In genomic region chrX:46837543-46838481, GRCh38 we compare ENCODE assay signal across 8 cellular contexts. TPM values are rescaled to one million over a fixed set of nuclear protein-coding genes. Genes with fewer than 3 reads are reported as not detected.
DNase-seq lines count a peak whose midpoint lies in the region; ATAC-seq, FAIRE-seq and TF ChIP-seq lines count a peak whose summit lies in the region.

No MANE protein-coding gene starts in this region.

- H3K27me3 ChIP-seq in GM12878 (replicated peaks in 1 of 2; ENCODE audit: control insufficient read depth in 2 of 2, insufficient read depth in 2 of 2, low read length in 1 of 2) (no peaks in the 10 kb centered on the region), liver (ENCODE audit: control insufficient read depth in 4 of 4, insufficient read depth in 4 of 4, low read length in 3 of 4) (peaks cover 0 to 2% (median 0%) of the 10 kb centered on the region in 4 donors), transverse colon (no peaks in the 10 kb centered on the region)

- 31% methylated on average over 20 of the region's 20 CpGs for WGBS in GM12878 (ENCODE audit: insufficient coverage, insufficient replicate concordance, low lambda C conversion rate, missing lambda C conversion rate)
- 4% methylated on average over 20 of the region's 20 CpGs for WGBS in liver
- WGBS in transverse colon (ENCODE audit: low coverage in 1 of 2), 2 donors, result 8 to 51% methylated on average over 4 to 20 of the region's 20 CpGs

- TF ChIP-seq POLR2A in GM12878 (IDR thresholded peaks at IDR 0.05; ENCODE audit: low read depth, low read length) (no peak), transverse colon (IDR thresholded peaks at IDR 0.05) (no peak)

- H3K36me3 ChIP-seq in GM12878 (ENCODE audit: control insufficient read depth in 2 of 2, insufficient read depth in 2 of 2, low read length in 1 of 2) (no peaks in the 10 kb centered on the region), liver (ENCODE audit: control insufficient read depth in 4 of 4, insufficient read depth in 3 of 4, low read depth in 1 of 4, low read length in 3 of 4) (no peaks in the 10 kb centered on the region), transverse colon (no peaks in the 10 kb centered on the region)

- ATAC-seq in GM12878, result peak; percentile 32
- ATAC-seq in HG03139 (IDR thresholded peaks at IDR 0.05; ENCODE audit: unreplicated experiment), result no peak
- ATAC-seq in HG03342 (IDR thresholded peaks at IDR 0.05; ENCODE audit: unreplicated experiment), result no peak

- CTCF ChIA-PET in GM12878 (lab: Yijun Ruan, JAX), result interaction anchor here (0.6 to 2.0 kb wide), 4 partner anchors 41 to 429 kb away, joined by 3 to 8 read pairs (median 4); no protein-coding TSS in a partner anchor

- in situ Hi-C loops in GM12878 (cut with MboI) (no loop called here), transverse colon (cut with MboI; ENCODE audit: low pct_ligation_motif_present in 1 of 4, low pct_unique_long_range_greater_than_20kb in 1 of 4, low sequenced_read_pairs in 3 of 4) (no loop called here)

- TF ChIP-seq RAD21 in GM12878 (IDR thresholded peaks at IDR 0.05; ENCODE audit: insufficient read depth, low read depth, low read length), result no peak
- TF ChIP-seq RAD21 in liver (IDR thresholded peaks at IDR 0.05), result no peak

- H3K9me3 ChIP-seq in GM12878 (replicated peaks; ENCODE audit: control insufficient read depth, insufficient read depth, low read length), result no peaks in the 10 kb centered on the region; the same call in 2 of the 3 replicates
- H3K9me3 ChIP-seq in liver (ENCODE audit: control insufficient read depth in 4 of 4, low read length in 3 of 4), result no peaks in the 10 kb centered on the region
- H3K9me3 ChIP-seq in transverse colon, result no peaks in the 10 kb centered on the region

- H3K27ac ChIP-seq in GM12878 (ENCODE audit: control insufficient read depth, insufficient read depth), result peak overlapping the region; percentile 70
- H3K27ac ChIP-seq in liver (ENCODE audit: low read depth in 1 of 2, low read length in 2 of 2), result peak overlapping the region; percentile 74 to 88
- H3K27ac ChIP-seq in transverse colon, result peak overlapping the region; percentile 91 to 98 (median 94)

- peak overlapping the region; percentile 74 for H3K4me3 ChIP-seq in GM12878
- H3K4me3 ChIP-seq in liver (ENCODE audit: low read depth in 1 of 3, low read length in 3 of 3), result peak overlapping the region; percentile 62 to 87 (median 73)
- H3K4me3 ChIP-seq in transverse colon, result peak overlapping the region; percentile 57 to 87 (median 82)

- DNase-seq in stimulated activated CD4-positive, alpha-beta T cell treated with anti-CD3 and anti-CD28 coated beads, Interleukin-4, amount 100 ng/mL, for 1 hour, result peak; percentile 2
- DNase-seq in stimulated activated CD4-positive, alpha-beta T cell treated with anti-CD3 and anti-CD28 coated beads, Interleukin-4, amount 100 ng/mL, for 4 hours, result no peak
- DNase-seq in NCI-H748 treated with DMSO at 0.1 percent for 48 hours (lab: John Stamatoyannopoulos, UW), result peak; percentile 5
- DNase-seq in GM12878 (ENCODE audit: low read depth, low spot score), result no peak
- DNase-seq in transverse colon, result no peak

- POLR2A ChIA-PET in GM12878 (lab: Charles Lee), result interaction anchor here (1.4 to 3.2 kb wide), 2 partner anchors 12 to 307 kb away, joined by 7 to 9 read pairs; partner anchors contain the start of gene RBM10

- no peaks in the 10 kb centered on the region for H4K20me1 ChIP-seq in GM12878 (ENCODE audit: control insufficient read depth, insufficient read depth)

- TF ChIP-seq EP300 in GM12878 (IDR thresholded peaks at IDR 0.05; ENCODE audit: borderline replicate concordance in 1 of 2, control insufficient read depth in 1 of 2, low read depth in 2 of 2, low read length in 2 of 2) (no peak), transverse colon (IDR thresholded peaks at IDR 0.05; ENCODE audit: low read depth) (no peak)

- SMC1A ChIA-PET in GM12878 (lab: Charles Lee; ENCODE audit: uncharacterized antibody, unreplicated experiment), result interaction anchor here (0.6 to 1.3 kb wide), 6 partner anchors 34 to 288 kb away, joined by 3 to 5 read pairs (median 3); no protein-coding TSS in a partner anchor

- peak overlapping the region; percentile 14; the same call in 1 of the 2 replicates for H3K4me2 ChIP-seq in GM12878 (ENCODE audit: control insufficient read depth, insufficient read depth)

- H3K79me2 ChIP-seq in GM12878 (ENCODE audit: control insufficient read depth, insufficient read depth, low read length), result peaks cover 4% of the 10 kb centered on the region

- BruUV-seq in GM12878 (replicated peaks; lab: Mats Ljungman, UMichigan), result no TSS peak

- peak; percentile 49 for FAIRE-seq in GM12878 (lab: Jason Lieb, UNC)

- peak overlapping the region; percentile 70 for H2AFZ ChIP-seq in GM12878 (ENCODE audit: control insufficient read depth, low read depth, low read length)

- RAD21 ChIA-PET in GM12878 (lab: Charles Lee; ENCODE audit: unreplicated experiment), result interaction anchor here (1.1 kb wide), 1 partner anchor 307 kb away, joined by 3 read pairs; the partner anchor contains the start of gene RBM10

- no peak for TF ChIP-seq CTCF in GM12878 (IDR thresholded peaks at IDR 0.05 in 2 of 3, conservative IDR thresholded peaks at IDR 0.05 in 1 of 3; ENCODE audit: control insufficient read depth in 2 of 3, extremely low read depth in 1 of 3, insufficient read depth in 1 of 3, low read depth in 3 of 3, low read length in 3 of 3)
- no peak for TF ChIP-seq CTCF in liver (IDR thresholded peaks at IDR 0.05; ENCODE audit: low read depth, low read length, missing input control)
- TF ChIP-seq CTCF in transverse colon (IDR thresholded peaks at IDR 0.05), result no peak

- no peaks in the 10 kb centered on the region for H3K4me1 ChIP-seq in GM12878 (ENCODE audit: control insufficient read depth, insufficient read depth, low read length)
- peaks cover 0 to 10% (median 7%) of the 10 kb centered on the region in 4 donors for H3K4me1 ChIP-seq in liver (ENCODE audit: control insufficient read depth in 4 of 4, insufficient read depth in 4 of 4, low read length in 3 of 4)
- H3K4me1 ChIP-seq in transverse colon, result peaks cover 0 to 16% (median 3%) of the 10 kb centered on the region in 4 donors

- intact Hi-C loops in GM12878 (cut with micrococcal nuclease; ENCODE audit: unreplicated experiment) (no loop called here), transverse colon (cut with DNase I; ENCODE audit: low total_unique reads) (no loop called here)

- H3K9ac ChIP-seq in GM12878 (ENCODE audit: control insufficient read depth, insufficient read depth, low read length) (peak overlapping the region; percentile 55), liver (ENCODE audit: low read depth in 1 of 2, low read length in 2 of 2) (peak overlapping the region; percentile 58 to 79)

TF ChIP-seq in liver, 16 proteins besides CTCF, POLR2A, EP300 and RAD21 (continues in another document):
- TF ChIP-seq YY1 (IDR thresholded peaks at IDR 0.05) (no peak), JUND (IDR thresholded peaks at IDR 0.05) (no peak), HNF4G (IDR thresholded peaks at IDR 0.05) (no peak), TAF1 (conservative IDR thresholded peaks at IDR 0.05) (no peak), NR2F2 (IDR thresholded peaks at IDR 0.05) (no peak), RXRA (IDR thresholded peaks at IDR 0.05) (no peak), ATF3 (IDR thresholded peaks at IDR 0.05) (no peak), MAX (IDR thresholded peaks at IDR 0.05) (no peak), FOXA1 (IDR thresholded peaks at IDR 0.05) (no peak), HNF4A (conservative IDR thresholded peaks at IDR 0.05) (no peak), ZBTB33 (IDR thresholded peaks at IDR 0.05) (no peak), EGR1 (IDR thresholded peaks at IDR 0.05; ENCODE audit: low read depth in 2 of 2) (no peak)

RNA-seq across cellular contexts. Expression of gene RP2, which starts 1.0 kb away (rescaled TPM):
- total RNA-seq in GM12878 (2013; cell fraction: nucleolus; rRNA removed), result 7.4 and 8.3 TPM in 2 replicates
- 5.5 and 7.3 TPM in 2 replicates for total RNA-seq in GM12878 (2014; rRNA removed)
- 7.7 and 7.8 TPM in 2 replicates for total RNA-seq in GM12878 (2014; rRNA removed; fragmentation: Illumina TruSeq; extraction: Trizol)
- 4.9 TPM in 2 replicates for total RNA-seq in GM12878 (2021)
- 2.9 TPM for polyA plus RNA-seq in GM12878 (2011; ENCODE audit: low read depth)
- 11.0 and 17.1 TPM in 2 replicates for polyA plus RNA-seq in GM12878 (2011; rRNA removed)
- polyA plus RNA-seq in GM12878 (2011; cell fraction: cytosol; rRNA removed), result 4.1 and 4.3 TPM in 2 replicates
- polyA plus RNA-seq in GM12878 (2011; cell fraction: nucleus; rRNA removed), result 1.8 and 2.1 TPM in 2 replicates
- 3.4 and 5.9 TPM in 2 replicates for polyA plus RNA-seq in GM12878 (2012)
- polyA plus RNA-seq in GM12878 (2014; fragmentation: Illumina TruSeq; extraction: Trizol), result 6.3 and 8.8 TPM in 2 replicates
- polyA plus RNA-seq in GM12878 (2014; fragmentation: Nextera tagmentation; extraction: Ambion mirVana), result 1 to 10 TPM; 3.5 to 3.7 TPM
- polyA plus RNA-seq in GM12878 (2014; rRNA removed), result 4.8 and 6.5 TPM in 2 replicates
- 1 to 10 TPM; 5.6 to 5.7 TPM for polyA plus RNA-seq in GM12878 (2016; fragmentation: Nextera tagmentation; extraction: Ambion mirVana)
- 7.7 and 9.8 TPM in 2 replicates for polyA minus RNA-seq in GM12878 (2011; rRNA and poly(A)+ RNA removed)
- polyA minus RNA-seq in GM12878 (2011; cell fraction: cytosol; rRNA and poly(A)+ RNA removed), result 3.6 and 4.3 TPM in 2 replicates
- 2.5 and 5.0 TPM in 2 replicates for polyA minus RNA-seq in GM12878 (2011; cell fraction: nucleus; rRNA and poly(A)+ RNA removed)
- total RNA-seq in liver, result 10 to 100 TPM; 10.5 to 11.5 TPM
- polyA plus RNA-seq in liver, result 1 to 10 TPM; 3.2 to 4.1 TPM
- 10 to 100 TPM in 2 of 4 donors, 1 to 10 TPM in 2; 1.2 to 15.0 (median 11.1) TPM for total RNA-seq in transverse colon

Comparison
In these comparisons a context has a peak if more than half of its experiments do, and no peak if none do; other contexts are left out.
1. DNase-seq: peak in stimulated activated CD4-positive, alpha-beta T cell treated with anti-CD3 and anti-CD28 coated beads, Interleukin-4, amount 100 ng/mL, for 1 hour (single experiment) and NCI-H748 treated with DMSO at 0.1 percent for 48 hours (single experiment); none in stimulated activated CD4-positive, alpha-beta T cell treated with anti-CD3 and anti-CD28 coated beads, Interleukin-4, amount 100 ng/mL, for 4 hours (0 of 2), GM12878 (single experiment) and transverse colon (single experiment).
2. Peak in every context shown above with its lines, with median percentiles within 50 percentile points of each other: H3K27ac ChIP-seq and H3K4me3 ChIP-seq.